In the genomic region with DNA sequence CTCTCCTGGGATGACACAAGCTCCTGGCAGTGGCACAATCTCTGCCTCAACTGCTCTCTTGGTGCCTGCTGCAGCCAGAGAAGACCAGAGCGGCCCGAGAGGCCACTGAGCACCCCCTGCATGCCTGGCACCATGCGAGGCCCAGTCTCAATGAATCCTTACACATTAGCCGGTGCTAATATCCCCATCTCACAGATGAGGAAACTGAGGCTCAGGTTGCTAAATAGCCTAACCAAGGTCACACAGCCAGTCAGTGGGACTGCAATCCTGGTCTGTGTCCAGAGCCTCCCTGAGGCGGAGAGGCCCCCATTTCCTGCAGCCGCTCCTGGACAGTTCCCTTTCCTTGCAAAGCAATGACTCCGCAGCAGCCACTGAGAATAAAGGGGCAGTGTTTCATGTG, we compare ENCODE assay signal across 32 cellular contexts.
"Had no signal": no experiment of that assay in that cellular context is flagged by ENCODE, and none has a peak within 500 bp of the region (broad histone marks: within the 10 kb centered on the region; RNA-seq: fewer than 3 reads in every experiment).

No MANE protein-coding gene starts in this region.

- H3K4me3 ChIP-seq: neural progenitor cell, ovary, psoas muscle, skin epidermis, smooth muscle cell, spleen, suprapubic skin, testis, tibial artery, transverse colon, upper lobe of right lung, uterus had no signal

- H3K4me2 ChIP-seq: neural progenitor cell, smooth muscle cell had no signal

- H3K4me3 Mint-ChIP-seq: naive thymus-derived CD4-positive, alpha-beta T cell; natural killer cell; nephron; stimulated activated memory B cell treated with anti-CD40 and anti-IgM and Interleukin-4, amounts not matched to agents 10 μg/mL and 1 μg/mL and 100 μg/mL, for 72 hours; stimulated activated naive CD8-positive, alpha-beta T cell treated with anti-CD3 and anti-CD28 coated beads, Interleukin-15, amount 100 ng/mL, for 72 hours; type B pancreatic cell had no signal

- H3K36me3 Mint-ChIP-seq: naive thymus-derived CD4-positive, alpha-beta T cell; natural killer cell; neural progenitor cell; stimulated activated memory B cell treated with anti-CD40 and anti-IgM and Interleukin-4, amounts not matched to agents 10 μg/mL and 1 μg/mL and 100 μg/mL, for 72 hours; type B pancreatic cell had no signal

- H3K9me3 ChIP-seq: neutrophil, ovary, psoas muscle, spleen, suprapubic skin, testis, tibial artery, transverse colon, upper lobe of right lung, uterus had no signal

- H3K9me3 Mint-ChIP-seq: naive thymus-derived CD4-positive, alpha-beta T cell; natural killer cell; nephron; neural progenitor cell; stimulated activated memory B cell treated with anti-CD40 and anti-IgM and Interleukin-4, amounts not matched to agents 10 μg/mL and 1 μg/mL and 100 μg/mL, for 72 hours; stimulated activated naive CD8-positive, alpha-beta T cell treated with anti-CD3 and anti-CD28 coated beads, Interleukin-15, amount 100 ng/mL, for 72 hours; type B pancreatic cell had no signal

- H3K79me2 ChIP-seq: parathyroid adenoma had no signal

- H2AFZ ChIP-seq: neural progenitor cell, parathyroid adenoma had no signal

- H3K27ac ChIP-seq: neural progenitor cell, neutrophil, ovary, parathyroid adenoma, psoas muscle, skin epidermis, spleen, suprapubic skin, testis, tibial artery, transverse colon, upper lobe of right lung, uterus had no signal

- H3K9ac ChIP-seq: neural progenitor cell, parathyroid adenoma had no signal

- H3K36me3 ChIP-seq: neural progenitor cell, neutrophil, ovary, spleen, suprapubic skin, tibial artery, transverse colon, upper lobe of right lung, uterus had no signal

- H3K4me1 ChIP-seq: parathyroid adenoma, spleen, transverse colon, uterus had no signal

- H3K4me1 Mint-ChIP-seq: naive thymus-derived CD4-positive, alpha-beta T cell; natural killer cell; stimulated activated memory B cell treated with anti-CD40 and anti-IgM and Interleukin-4, amounts not matched to agents 10 μg/mL and 1 μg/mL and 100 μg/mL, for 72 hours; stimulated activated naive CD8-positive, alpha-beta T cell treated with anti-CD3 and anti-CD28 coated beads, Interleukin-15, amount 100 ng/mL, for 72 hours had no signal

- DNase-seq: naive thymus-derived CD4-positive, alpha-beta T cell; natural killer cell; nucleus accumbens; ovary; posterior cingulate gyrus; psoas muscle; right cardiac atrium; spleen; stimulated activated CD4-positive, alpha-beta T cell treated with anti-CD3 and anti-CD28 coated beads, Interleukin-12 subunit alpha, Interleukin-12 subunit beta, amount 100 ng/mL, for 4 hours; stimulated activated CD4-positive, alpha-beta T cell treated with anti-CD3 and anti-CD28 coated beads, Interleukin-1b, Interleukin-23, amount 100 ng/mL, for 48 hours; stimulated activated CD4-positive, alpha-beta T cell treated with anti-CD3 and anti-CD28 coated beads, Interleukin-4, amount 100 ng/mL, for 1 hour; stimulated activated CD4-positive, alpha-beta T cell treated with anti-CD3 and anti-CD28 coated beads, Interleukin-4, amount 100 ng/mL, for 4 hours; stimulated activated CD8-positive, alpha-beta memory T cell treated with anti-CD3 and anti-CD28 coated beads, Interleukin-4, amount 100 ng/mL, for 48 hours; stimulated activated naive CD4-positive, alpha-beta T cell; stimulated activated naive CD8-positive, alpha-beta T cell treated with anti-CD3 and anti-CD28 coated beads, Interleukin-15, amount 100 ng/mL, for 72 hours; stimulated activated naive CD8-positive, alpha-beta T cell treated with anti-CD3 and anti-CD28 coated beads, Interleukin-15, Interleukin-2, amounts not matched to agents 100 U/mL and 50 U/mL, for 24 hours; substantia nigra; testis; tibial artery; transverse colon; upper lobe of right lung; uterus had no signal

- H3K27ac Mint-ChIP-seq: naive thymus-derived CD4-positive, alpha-beta T cell; natural killer cell; nephron; neural progenitor cell; progenitor cell of endocrine pancreas; stimulated activated memory B cell treated with anti-CD40 and anti-IgM and Interleukin-4, amounts not matched to agents 10 μg/mL and 1 μg/mL and 100 μg/mL, for 72 hours; type B pancreatic cell had no signal

- H3K27me3 ChIP-seq: neural progenitor cell, ovary, testis, uterus had no signal
